ENCODE assay signal across 9 cellular contexts in genomic region chr20:63521602-63522001, GRCh38. TPM values are rescaled to one million over a fixed set of nuclear protein-coding genes. Genes with fewer than 3 reads are reported as not detected.
DNase-seq lines count a peak whose midpoint lies in the region; ATAC-seq, FAIRE-seq and TF ChIP-seq lines count a peak whose summit lies in the region.
"Had no signal": no experiment of that assay in that cellular context is flagged by ENCODE, and none has a peak within 500 bp of the region (broad histone marks: within the 10 kb centered on the region; RNA-seq: fewer than 3 reads in every experiment).

No MANE protein-coding gene starts in this region.

- no peak for TF ChIP-seq CTCF in retinal pigment epithelial cell (conservative IDR thresholded peaks at IDR 0.05; ENCODE audit: low read depth, low read length)

- CTCF ChIA-PET in activated CD4-positive, alpha-beta memory T cell treated with anti-CD3 and anti-CD28 coated beads, Interleukin-2, amount 10 ng/mL, durations not matched to agents 7 days and 5 days (lab: Charles Lee) = interaction anchor here (1.1 to 2.8 kb wide), 5 partner anchors 16 to 459 kb away, joined by 4 to 14 read pairs (median 7); partner anchors contain the start of genes PRPF6 and PTK6

- no peak for FAIRE-seq in frontal cortex (lab: Jason Lieb, UNC)

- intact Hi-C loops in left ventricle myocardium superior (cut with micrococcal nuclease) = no loop called here

- TF ChIP-seq POLR2A in erythroblast (IDR thresholded peaks at IDR 0.05; ENCODE audit: low read length) = no peak

- no peak for DNase-seq in activated CD4-positive, alpha-beta memory T cell treated with anti-CD3 and anti-CD28 coated beads, Interleukin-2, amount 10 ng/mL, durations not matched to agents 7 days and 5 days
- DNase-seq in left ventricle myocardium superior (peak; percentile 47), retinal pigment epithelial cell (ENCODE audit: low read depth) (no peak), erythroblast (lab: John Stamatoyannopoulos, UW) (no peak), frontal cortex (ENCODE audit: low spot score in 2 of 2) (no peak)

- H3K27ac Mint-ChIP-seq in activated CD4-positive, alpha-beta memory T cell treated with anti-CD3 and anti-CD28 coated beads, Interleukin-2, amount 10 ng/mL, durations not matched to agents 7 days and 5 days = no peak overlapping the region

- peaks cover 27% of the 10 kb centered on the region for H3K36me3 Mint-ChIP-seq in activated CD4-positive, alpha-beta memory T cell treated with anti-CD3 and anti-CD28 coated beads, Interleukin-2, amount 10 ng/mL, durations not matched to agents 7 days and 5 days (ENCODE audit: low read depth)

- H3K4me3 ChIP-seq in GM08714 (ENCODE audit: low read length) (peak overlapping the region; percentile 73), retinal pigment epithelial cell (ENCODE audit: low read length) (peak overlapping the region; percentile 82)

- peak overlapping the region; percentile 79 for H3K4me3 Mint-ChIP-seq in activated CD4-positive, alpha-beta memory T cell treated with anti-CD3 and anti-CD28 coated beads, Interleukin-2, amount 10 ng/mL, durations not matched to agents 7 days and 5 days

- ATAC-seq in left ventricle myocardium superior = no peak
- ATAC-seq in HG02981 (IDR thresholded peaks at IDR 0.05; ENCODE audit: unreplicated experiment) = no peak
- no peak for ATAC-seq in HG03045 (IDR thresholded peaks at IDR 0.05; ENCODE audit: unreplicated experiment)

- H3K27me3 Mint-ChIP-seq in activated CD4-positive, alpha-beta memory T cell treated with anti-CD3 and anti-CD28 coated beads, Interleukin-2, amount 10 ng/mL, durations not matched to agents 7 days and 5 days = peaks cover 5% of the 10 kb centered on the region

- peaks cover 10% of the 10 kb centered on the region for H3K4me1 Mint-ChIP-seq in activated CD4-positive, alpha-beta memory T cell treated with anti-CD3 and anti-CD28 coated beads, Interleukin-2, amount 10 ng/mL, durations not matched to agents 7 days and 5 days

- peaks cover 2% of the 10 kb centered on the region for H3K9me3 Mint-ChIP-seq in activated CD4-positive, alpha-beta memory T cell treated with anti-CD3 and anti-CD28 coated beads, Interleukin-2, amount 10 ng/mL, durations not matched to agents 7 days and 5 days

- POLR2A ChIA-PET in activated CD4-positive, alpha-beta memory T cell treated with anti-CD3 and anti-CD28 coated beads, Interleukin-2, amount 10 ng/mL, durations not matched to agents 7 days and 5 days (lab: Charles Lee) = interaction anchor here (0.6 to 5.1 kb wide), 44 partner anchors 8 to 560 kb away, joined by 3 to 136 read pairs (median 4); partner anchors contain the start of genes ARFGAP1, ARFRP1, DNAJC5 and GMEB2

RNA-seq across cellular contexts. Expression of gene PPDPF, which starts 1.0 kb away (rescaled TPM):
- total RNA-seq in activated CD4-positive, alpha-beta memory T cell treated with anti-CD3 and anti-CD28 coated beads, Interleukin-2, amount 10 ng/mL, durations not matched to agents 7 days and 5 days = 100 to 1,000 TPM; 228 to 232 TPM
- total RNA-seq in left ventricle myocardium superior (307 TPM), frontal cortex (17.1 TPM)

RNA-seq across cellular contexts. Expression of gene PTK6, which starts 15.6 kb away (rescaled TPM):
- total RNA-seq in activated CD4-positive, alpha-beta memory T cell treated with anti-CD3 and anti-CD28 coated beads, Interleukin-2, amount 10 ng/mL, durations not matched to agents 7 days and 5 days = 1 to 10 TPM; 2.1 to 2.3 TPM
- total RNA-seq in left ventricle myocardium superior (not detected), frontal cortex (not detected)

RNA-seq across cellular contexts. Expression of gene EEF1A2, which starts 22.7 kb away (rescaled TPM):
- total RNA-seq in activated CD4-positive, alpha-beta memory T cell treated with anti-CD3 and anti-CD28 coated beads, Interleukin-2, amount 10 ng/mL, durations not matched to agents 7 days and 5 days = 1 to 10 TPM; 2.0 to 2.6 TPM
- total RNA-seq in left ventricle myocardium superior = 1,346 TPM
- total RNA-seq in frontal cortex = 179 TPM
- total RNA-seq: subcutaneous adipose tissue had no signal

RNA-seq across cellular contexts. Expression of gene SRMS, which starts 25.9 kb away (rescaled TPM):
- not detected for total RNA-seq in activated CD4-positive, alpha-beta memory T cell treated with anti-CD3 and anti-CD28 coated beads, Interleukin-2, amount 10 ng/mL, durations not matched to agents 7 days and 5 days
- total RNA-seq in left ventricle myocardium superior = not detected
- total RNA-seq in frontal cortex = not detected
- total RNA-seq: subcutaneous adipose tissue had no signal

RNA-seq across cellular contexts. Expression of gene FNDC11, which starts 32.4 kb away (rescaled TPM):
- under 1 TPM; 0.20 to 0.30 TPM for total RNA-seq in activated CD4-positive, alpha-beta memory T cell treated with anti-CD3 and anti-CD28 coated beads, Interleukin-2, amount 10 ng/mL, durations not matched to agents 7 days and 5 days
- 0.15 TPM for total RNA-seq in left ventricle myocardium superior
- 6.1 TPM for total RNA-seq in frontal cortex

Comparison
In these comparisons a context has a peak if more than half of its experiments do, and no peak if none do; other contexts are left out.
1. RNA of gene PPDPF, which starts 1.0 kb away (total RNA-seq): 307 TPM in left ventricle myocardium superior (single experiment) and 228 to 232 TPM in activated CD4-positive, alpha-beta memory T cell treated with anti-CD3 and anti-CD28 coated beads, Interleukin-2, amount 10 ng/mL, durations not matched to agents 7 days and 5 days; 17.1 TPM in frontal cortex (single experiment); every median in the first group is over 10 times any median in the second.
2. RNA of gene EEF1A2, which starts 22.7 kb away (total RNA-seq): 1,346 TPM in left ventricle myocardium superior (single experiment) and 179 TPM in frontal cortex (single experiment); 2.0 to 2.6 TPM in activated CD4-positive, alpha-beta memory T cell treated with anti-CD3 and anti-CD28 coated beads, Interleukin-2, amount 10 ng/mL, durations not matched to agents 7 days and 5 days; every median in the first group is over 10 times any median in the second.